ENCODE assay signal across 12 cellular contexts in genomic region chr3:63908081-63908736, GRCh38. TPM values are rescaled to one million over a fixed set of nuclear protein-coding genes. Genes with fewer than 3 reads are reported as not detected.
DNase-seq lines count a peak whose midpoint lies in the region; ATAC-seq and TF ChIP-seq lines count a peak whose summit lies in the region.
"Had no signal": no experiment of that assay in that cellular context is flagged by ENCODE, and none has a peak within 500 bp of the region (broad histone marks: within the 10 kb centered on the region; RNA-seq: fewer than 3 reads in every experiment).

No MANE protein-coding gene starts in this region.

- peaks cover 33% of the 10 kb centered on the region for H3K4me1 Mint-ChIP-seq in WTC11
- peaks cover 24% of the 10 kb centered on the region for H3K4me1 Mint-ChIP-seq in activated CD4-positive, alpha-beta memory T cell treated with anti-CD3 and anti-CD28 coated beads for 36 hours (ENCODE audit: low read depth)
- H3K4me1 Mint-ChIP-seq in activated T-helper 17 cell treated with anti-CD3 and anti-CD28 coated beads, Interleukin-2, amount 50 U/mL, for 72 hours, result peaks cover 6% of the 10 kb centered on the region

- H3K27ac ChIP-seq in AG04450 (ENCODE audit: low read depth, low read length) (no peak overlapping the region), GM23248 (no peak overlapping the region)

- no peaks in the 10 kb centered on the region for H3K36me3 ChIP-seq in GM23248 (ENCODE audit: low read depth)

- no peak overlapping the region for H3K9ac ChIP-seq in GM23248

- H3K4me1 ChIP-seq in GM23248 (ENCODE audit: insufficient read depth), result peaks cover 24% of the 10 kb centered on the region

- H3K4me3 ChIP-seq in AG04450 (ENCODE audit: low read depth, low read length), result no peak overlapping the region
- no peak overlapping the region for H3K4me3 ChIP-seq in GM23248

- in situ Hi-C loops in GM23248 (cut with MboI), result no loop called here

- no peaks in the 10 kb centered on the region for H3K27me3 Mint-ChIP-seq in WTC11 (ENCODE audit: low read depth)
- no peaks in the 10 kb centered on the region for H3K27me3 Mint-ChIP-seq in activated CD4-positive, alpha-beta memory T cell treated with anti-CD3 and anti-CD28 coated beads for 36 hours
- H3K27me3 Mint-ChIP-seq in activated T-helper 17 cell treated with anti-CD3 and anti-CD28 coated beads, Interleukin-2, amount 50 U/mL, for 72 hours, result no peaks in the 10 kb centered on the region
- H3K27me3 Mint-ChIP-seq: T-helper 17 cell had no signal

- no peaks in the 10 kb centered on the region for H3K9me2 ChIP-seq in GM23248 (ENCODE audit: insufficient read depth)

- DNase-seq in AG04450 (ENCODE audit: low read depth, low spot score), result no peak
- DNase-seq in GM23248, result peak; percentile 31
- DNase-seq in WTC11 (ENCODE audit: low spot score), result no peak
- DNase-seq in iPS-NIHi7 (ENCODE audit: extremely low spot score), result peak; percentile 24
- DNase-seq in activated CD4-positive, alpha-beta memory T cell treated with anti-CD3 and anti-CD28 coated beads for 36 hours, result no peak
- no peak for DNase-seq in stimulated activated CD4-positive, alpha-beta T cell treated with anti-CD3 and anti-CD28 coated beads, Interleukin-2, amount 100 ng/mL, for 48 hours
- DNase-seq: effector memory CD4-positive, alpha-beta T cell; NCI-H2107; small intestine; T-helper 17 cell had no signal

- CTCF ChIA-PET in AG04450 (lab: Charles Lee), result interaction anchor here (1.0 to 1.2 kb wide), 3 partner anchors 33 to 95 kb away, joined by 3 to 4 read pairs (median 3); no protein-coding TSS in a partner anchor
- CTCF ChIA-PET in WTC11 (lab: Charles Lee), result interaction anchor here (1.3 to 1.7 kb wide), 2 partner anchors 13 to 85 kb away, joined by 3 to 5 read pairs; no protein-coding TSS in a partner anchor
- CTCF ChIA-PET in activated CD4-positive, alpha-beta memory T cell treated with anti-CD3 and anti-CD28 coated beads for 36 hours (lab: Charles Lee), result no interaction called here

- ATAC-seq in WTC11 (peak; percentile 9; the same call in 1 of the 2 replicates), GM19324 (IDR thresholded peaks at IDR 0.05; ENCODE audit: low FRiP score, unreplicated experiment) (no peak)
- ATAC-seq in activated T-helper 17 cell treated with anti-CD3 and anti-CD28 coated beads, Interleukin-2, amount 50 U/mL, for 72 hours (replicated peaks), result no peak
- ATAC-seq: T-helper 17 cell had no signal

- H2AFZ ChIP-seq in GM23248, result no peak overlapping the region

- H3K9me3 ChIP-seq in AG04450 (ENCODE audit: control insufficient read depth, insufficient read depth, low read length), result no peaks in the 10 kb centered on the region
- no peaks in the 10 kb centered on the region for H3K9me3 ChIP-seq in GM23248 (ENCODE audit: low read depth)

- H3K27me3 ChIP-seq in AG04450 (ENCODE audit: control insufficient read depth, insufficient read depth, low read length) (no peaks in the 10 kb centered on the region), GM23248 (replicated peaks; ENCODE audit: insufficient read depth) (no peaks in the 10 kb centered on the region)

- H3K9me3 Mint-ChIP-seq in WTC11, result no peaks in the 10 kb centered on the region
- H3K9me3 Mint-ChIP-seq in activated CD4-positive, alpha-beta memory T cell treated with anti-CD3 and anti-CD28 coated beads for 36 hours, result no peaks in the 10 kb centered on the region
- H3K9me3 Mint-ChIP-seq in activated T-helper 17 cell treated with anti-CD3 and anti-CD28 coated beads, Interleukin-2, amount 50 U/mL, for 72 hours, result no peaks in the 10 kb centered on the region

- no peak overlapping the region for H3K4me3 Mint-ChIP-seq in WTC11
- H3K4me3 Mint-ChIP-seq in activated CD4-positive, alpha-beta memory T cell treated with anti-CD3 and anti-CD28 coated beads for 36 hours, result no peak overlapping the region
- H3K4me3 Mint-ChIP-seq in activated T-helper 17 cell treated with anti-CD3 and anti-CD28 coated beads, Interleukin-2, amount 50 U/mL, for 72 hours, result no peak overlapping the region
- H3K4me3 Mint-ChIP-seq: T-helper 17 cell had no signal

- peak; percentile 58 for TF ChIP-seq CTCF in AG04450 (IDR thresholded peaks at IDR 0.05; ENCODE audit: low read depth, low read length)
- no peak for TF ChIP-seq CTCF in WTC11 (IDR thresholded peaks at IDR 0.05)

- peaks cover 13% of the 10 kb centered on the region for H3F3A ChIP-seq in GM23248 (ENCODE audit: insufficient read depth)

- WGBS in GM23248 (ENCODE audit: low coverage in 1 of 2, low lambda C conversion rate in 2 of 2, missing lambda C conversion rate in 2 of 2), 2 experiments, result 76 to 82% methylated on average over 2 of the region's 2 CpGs

- H3K36me3 Mint-ChIP-seq in WTC11, result no peaks in the 10 kb centered on the region
- H3K36me3 Mint-ChIP-seq in activated CD4-positive, alpha-beta memory T cell treated with anti-CD3 and anti-CD28 coated beads for 36 hours, result peaks cover 7% of the 10 kb centered on the region
- H3K36me3 Mint-ChIP-seq in activated T-helper 17 cell treated with anti-CD3 and anti-CD28 coated beads, Interleukin-2, amount 50 U/mL, for 72 hours (ENCODE audit: low read depth), result peaks cover 28% of the 10 kb centered on the region

- H4K20me1 ChIP-seq in GM23248 (ENCODE audit: insufficient read depth), result no peaks in the 10 kb centered on the region

- H3K4me2 ChIP-seq in GM23248 (ENCODE audit: unreplicated experiment), result no peak overlapping the region

- H3K79me2 ChIP-seq in GM23248 (ENCODE audit: insufficient read depth), result peaks cover 64% of the 10 kb centered on the region

- H3K27ac Mint-ChIP-seq in WTC11, result peak overlapping the region; percentile 3; the same call in 1 of the 2 replicates
- no peak overlapping the region for H3K27ac Mint-ChIP-seq in activated CD4-positive, alpha-beta memory T cell treated with anti-CD3 and anti-CD28 coated beads for 36 hours
- H3K27ac Mint-ChIP-seq in activated T-helper 17 cell treated with anti-CD3 and anti-CD28 coated beads, Interleukin-2, amount 50 U/mL, for 72 hours, result no peak overlapping the region
- H3K27ac Mint-ChIP-seq: T-helper 17 cell had no signal

- intact Hi-C loops in activated CD4-positive, alpha-beta memory T cell treated with anti-CD3 and anti-CD28 coated beads for 36 hours (cut with micrococcal nuclease), result no loop called here

- POLR2A ChIA-PET in AG04450 (lab: Yijun Ruan, JAX), result no interaction called here
- POLR2A ChIA-PET in WTC11 (lab: Charles Lee), result no interaction called here
- POLR2A ChIA-PET in activated CD4-positive, alpha-beta memory T cell treated with anti-CD3 and anti-CD28 coated beads for 36 hours (lab: Charles Lee), result no interaction called here

TF ChIP-seq in WTC11, 78 proteins besides CTCF, POLR2A, EP300 and RAD21 (continues in another document):
- TF ChIP-seq TP53 (CRISPR knock-in tag; IDR thresholded peaks at IDR 0.05) (no peak), OVOL2 (CRISPR knock-in tag; IDR thresholded peaks at IDR 0.05; ENCODE audit: borderline replicate concordance) (no peak), ESRRA (CRISPR knock-in tag; IDR thresholded peaks at IDR 0.05; ENCODE audit: borderline replicate concordance) (no peak), ATF2 (CRISPR knock-in tag; IDR thresholded peaks at IDR 0.05; ENCODE audit: borderline replicate concordance, low read depth) (no peak), SMAD3 (CRISPR knock-in tag; IDR thresholded peaks at IDR 0.05; ENCODE audit: borderline replicate concordance) (no peak), HMGA2 (CRISPR knock-in tag; IDR thresholded peaks at IDR 0.05) (no peak), MLX (CRISPR knock-in tag; IDR thresholded peaks at IDR 0.05) (no peak)

RNA-seq across cellular contexts. Expression of gene SCAANT1, which starts 4.0 kb away (rescaled TPM):
- not detected in 2 replicates for polyA plus RNA-seq in AG04450 (2011; rRNA removed)
- not detected in 2 replicates for polyA minus RNA-seq in AG04450 (2011; rRNA and poly(A)+ RNA removed)
- total RNA-seq in GM23248 (2014; rRNA removed; shearing (Covaris generic)), result not detected in 2 replicates
- polyA plus RNA-seq in GM23248 (2016; fragmentation: Nextera tagmentation; extraction: Ambion mirVana), result not detected in 2 replicates
- 1.3 TPM in 1 of 3 replicates, not detected in the others for total RNA-seq in WTC11 (2021)
- total RNA-seq in activated CD4-positive, alpha-beta memory T cell treated with anti-CD3 and anti-CD28 coated beads for 36 hours, result not detected
- total RNA-seq in activated T-helper 17 cell treated with anti-CD3 and anti-CD28 coated beads, Interleukin-2, amount 50 U/mL, for 72 hours, result 1 to 10 TPM in 1 of 2 donors, not detected in 1; 2.4 TPM
- polyA plus RNA-seq: small intestine had no signal

RNA-seq across cellular contexts. Expression of gene ATXN7, which starts 44.5 kb away (rescaled TPM):
- polyA plus RNA-seq in AG04450 (2011; rRNA removed) (10.7 and 15.0 TPM in 2 replicates), GM23248 (2016; fragmentation: Nextera tagmentation; extraction: Ambion mirVana) (1.8 and 2.4 TPM in 2 replicates)
- polyA minus RNA-seq in AG04450 (2011; rRNA and poly(A)+ RNA removed), result 50.2 and 58.5 TPM in 2 replicates
- 3.9 and 6.6 TPM in 2 replicates for total RNA-seq in GM23248 (2014; rRNA removed; shearing (Covaris generic))
- 9.3 to 11.7 TPM (median 11.7 TPM) in 3 replicates for total RNA-seq in WTC11 (2021)
- total RNA-seq in activated CD4-positive, alpha-beta memory T cell treated with anti-CD3 and anti-CD28 coated beads for 36 hours, result 10 to 100 TPM; 26.3 to 29.4 TPM
- 10 to 100 TPM; 38.6 to 50.2 TPM for total RNA-seq in activated T-helper 17 cell treated with anti-CD3 and anti-CD28 coated beads, Interleukin-2, amount 50 U/mL, for 72 hours

RNA-seq across cellular contexts. Expression of gene THOC7, which starts 44.6 kb away (rescaled TPM):
- polyA plus RNA-seq in AG04450 (2011; rRNA removed) (71.0 and 84.3 TPM in 2 replicates), GM23248 (2016; fragmentation: Nextera tagmentation; extraction: Ambion mirVana) (93.8 and 103 TPM in 2 replicates)
- polyA minus RNA-seq in AG04450 (2011; rRNA and poly(A)+ RNA removed), result 10.8 and 19.3 TPM in 2 replicates
- 54.8 and 71.7 TPM in 2 replicates for total RNA-seq in GM23248 (2014; rRNA removed; shearing (Covaris generic))
- 53.0 to 59.4 TPM (median 58.4 TPM) in 3 replicates for total RNA-seq in WTC11 (2021)
- 10 to 100 TPM; 85.2 to 88.9 TPM for total RNA-seq in activated CD4-positive, alpha-beta memory T cell treated with anti-CD3 and anti-CD28 coated beads for 36 hours
- 10 to 100 TPM; 40.9 to 64.2 TPM for total RNA-seq in activated T-helper 17 cell treated with anti-CD3 and anti-CD28 coated beads, Interleukin-2, amount 50 U/mL, for 72 hours

Comparison
In these comparisons a context has a peak if more than half of its experiments do, and no peak if none do; other contexts are left out.
1. DNase-seq: peak in GM23248 (single experiment) and iPS-NIHi7 (single experiment); none in AG04450 (single experiment), WTC11 (single experiment), activated CD4-positive, alpha-beta memory T cell treated with anti-CD3 and anti-CD28 coated beads for 36 hours (single experiment) and stimulated activated CD4-positive, alpha-beta T cell treated with anti-CD3 and anti-CD28 coated beads, Interleukin-2, amount 100 ng/mL, for 48 hours (0 of 2).